ENCODE assay signal across 1 cellular context in the genomic region with DNA sequence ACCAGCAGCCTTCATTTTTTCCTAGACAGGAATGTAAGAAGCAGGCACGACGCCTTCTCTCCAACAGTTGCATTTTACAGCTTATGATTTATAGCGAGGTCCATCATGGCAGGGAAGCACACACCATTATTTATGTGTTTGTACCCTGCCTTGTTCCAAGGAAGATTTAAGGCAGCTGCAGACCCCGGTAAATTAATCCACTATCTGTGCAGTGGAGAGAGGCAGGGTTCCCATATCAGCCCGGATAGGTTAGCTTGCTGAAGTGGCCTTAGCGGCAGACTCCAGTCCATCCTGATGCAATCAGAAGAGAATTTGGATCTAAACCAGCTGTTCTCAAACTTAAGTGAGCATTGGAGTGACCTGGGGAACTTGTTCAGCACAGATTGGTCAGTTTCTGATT.
TF ChIP-seq lines count a peak whose summit lies in the region.

No MANE protein-coding gene starts in this region.

TF ChIP-seq in GM23338, 12 proteins besides CTCF, POLR2A, EP300 and RAD21 (continued from another document):
- TF ChIP-seq, protein P1, sequence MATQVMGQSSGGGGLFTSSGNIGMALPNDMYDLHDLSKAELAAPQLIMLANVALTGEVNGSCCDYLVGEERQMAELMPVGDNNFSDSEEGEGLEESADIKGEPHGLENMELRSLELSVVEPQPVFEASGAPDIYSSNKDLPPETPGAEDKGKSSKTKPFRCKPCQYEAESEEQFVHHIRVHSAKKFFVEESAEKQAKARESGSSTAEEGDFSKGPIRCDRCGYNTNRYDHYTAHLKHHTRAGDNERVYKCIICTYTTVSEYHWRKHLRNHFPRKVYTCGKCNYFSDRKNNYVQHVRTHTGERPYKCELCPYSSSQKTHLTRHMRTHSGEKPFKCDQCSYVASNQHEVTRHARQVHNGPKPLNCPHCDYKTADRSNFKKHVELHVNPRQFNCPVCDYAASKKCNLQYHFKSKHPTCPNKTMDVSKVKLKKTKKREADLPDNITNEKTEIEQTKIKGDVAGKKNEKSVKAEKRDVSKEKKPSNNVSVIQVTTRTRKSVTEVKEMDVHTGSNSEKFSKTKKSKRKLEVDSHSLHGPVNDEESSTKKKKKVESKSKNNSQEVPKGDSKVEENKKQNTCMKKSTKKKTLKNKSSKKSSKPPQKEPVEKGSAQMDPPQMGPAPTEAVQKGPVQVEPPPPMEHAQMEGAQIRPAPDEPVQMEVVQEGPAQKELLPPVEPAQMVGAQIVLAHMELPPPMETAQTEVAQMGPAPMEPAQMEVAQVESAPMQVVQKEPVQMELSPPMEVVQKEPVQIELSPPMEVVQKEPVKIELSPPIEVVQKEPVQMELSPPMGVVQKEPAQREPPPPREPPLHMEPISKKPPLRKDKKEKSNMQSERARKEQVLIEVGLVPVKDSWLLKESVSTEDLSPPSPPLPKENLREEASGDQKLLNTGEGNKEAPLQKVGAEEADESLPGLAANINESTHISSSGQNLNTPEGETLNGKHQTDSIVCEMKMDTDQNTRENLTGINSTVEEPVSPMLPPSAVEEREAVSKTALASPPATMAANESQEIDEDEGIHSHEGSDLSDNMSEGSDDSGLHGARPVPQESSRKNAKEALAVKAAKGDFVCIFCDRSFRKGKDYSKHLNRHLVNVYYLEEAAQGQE (IDR thresholded peaks at IDR 0.05; ENCODE audit: unreplicated experiment): no peak
